Comparison of ENCODE assay signal across 21 cellular contexts in the genomic region with DNA sequence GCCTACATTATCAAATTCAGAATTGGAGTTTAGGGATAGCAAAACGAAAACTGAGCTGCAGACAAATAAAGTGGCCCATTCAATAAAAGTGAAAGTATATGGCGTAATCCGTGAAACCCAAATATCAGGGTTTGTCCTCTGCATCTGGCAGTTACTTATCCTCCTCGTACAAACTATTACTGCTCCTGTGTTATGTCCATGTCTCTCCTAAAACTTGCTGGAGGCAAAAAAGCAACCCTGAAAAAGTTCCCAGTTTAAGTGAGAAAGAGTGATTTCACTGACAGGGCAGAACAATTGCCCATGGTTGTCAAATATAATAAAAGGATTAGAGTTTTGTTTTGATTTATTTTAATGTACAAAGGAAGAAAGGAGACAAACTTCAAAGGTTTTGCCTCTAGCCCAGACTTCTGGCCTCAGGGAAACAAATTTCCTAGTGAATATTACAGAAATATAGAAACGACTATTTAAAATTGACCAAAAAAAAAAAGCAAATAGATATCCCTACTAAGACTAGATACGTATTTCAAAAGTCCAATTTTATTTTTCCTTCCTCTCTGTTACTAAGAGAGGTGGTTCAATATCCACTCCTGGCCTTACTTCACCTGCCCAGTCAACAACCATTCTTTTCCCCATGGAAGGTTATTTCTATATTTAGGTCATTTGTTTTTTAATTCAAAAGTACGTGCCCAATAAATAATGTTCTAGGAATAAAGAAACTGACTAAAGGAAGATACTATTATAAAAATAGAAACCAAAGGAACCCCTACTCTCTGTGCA. TPM values are rescaled to one million over a fixed set of nuclear protein-coding genes. Genes with fewer than 3 reads are reported as not detected.
A peak's percentile ranks its signal among the peaks of the same experiment; 100 is the strongest.
DNase-seq lines count a peak whose midpoint lies in the region; ATAC-seq and TF ChIP-seq lines count a peak whose summit lies in the region.
"Had no signal": no experiment of that assay in that cellular context is flagged by ENCODE, and none has a peak within 500 bp of the region (broad histone marks: within the 10 kb centered on the region; RNA-seq: fewer than 3 reads in every experiment).

No MANE protein-coding gene starts in this region.

- no peaks in the 10 kb centered on the region for H3K27me3 ChIP-seq in heart left ventricle
- H3K27me3 ChIP-seq in right lobe of liver = no peaks in the 10 kb centered on the region
- H3K27me3 ChIP-seq in skeletal muscle satellite cell (ENCODE audit: control insufficient read depth, insufficient read depth, low read length) = no peaks in the 10 kb centered on the region
- H3K27me3 ChIP-seq: BE2C had no signal

- no peak overlapping the region for H3K9ac ChIP-seq in skeletal muscle satellite cell (ENCODE audit: low read depth, low read length)

- DNase-seq in heart left ventricle = no peak
- DNase-seq in Right ventricle myocardium inferior (ENCODE audit: missing footprints) = no peak
- no peak for DNase-seq in right lobe of liver
- no peak for DNase-seq in iPS-NIHi7 (ENCODE audit: extremely low spot score)
- no peak for DNase-seq in dedifferentiated amniotic fluid mesenchymal stem cell (ENCODE audit: extremely low spot score)
- DNase-seq: 8988T; BE2C; CD4-positive, CD25-positive, alpha-beta regulatory T cell; COR-L47; HCEC 1CT; KBM-7; NCI-H1105 treated with DMSO at 0.1 percent for 48 hours; NCI-H1694 treated with DMSO at 0.1 percent for 48 hours; NCI-H2107; NCI-H2227 treated with DMSO at 0.1 percent for 48 hours; NCI-H510A treated with DMSO at 0.1 percent for 48 hours; NCI-H774; SHP77 treated with DMSO at 0.1 percent for 48 hours had no signal

- H3K36me3 ChIP-seq in heart left ventricle = peaks cover 0 to 3% (median 0%) of the 10 kb centered on the region in 9 donors
- no peaks in the 10 kb centered on the region for H3K36me3 ChIP-seq in right lobe of liver
- no peaks in the 10 kb centered on the region for H3K36me3 ChIP-seq in skeletal muscle satellite cell (ENCODE audit: insufficient read depth, low read length)

- peaks cover 0 to 75% (median 36%) of the 10 kb centered on the region in 12 donors for H3K4me1 ChIP-seq in heart left ventricle
- peaks cover 0 to 24% (median 0%) of the 10 kb centered on the region in 4 donors for H3K4me1 ChIP-seq in right lobe of liver
- H3K4me1 ChIP-seq in skeletal muscle satellite cell (ENCODE audit: control insufficient read depth, insufficient read depth, low read length) = peaks cover 16% of the 10 kb centered on the region

- ATAC-seq in heart left ventricle (peak in 1 of 4 donors; percentile 41), Right ventricle myocardium inferior (no peak), right lobe of liver (peak; percentile 88 to 91 (median 90)), HG03571 (IDR thresholded peaks at IDR 0.05; ENCODE audit: unreplicated experiment) (no peak)

- no peak for TF ChIP-seq CTCF in heart left ventricle (IDR thresholded peaks at IDR 0.05)
- no peak for TF ChIP-seq CTCF in right lobe of liver (IDR thresholded peaks at IDR 0.05)

- H3K27ac ChIP-seq in heart left ventricle (peak overlapping the region in 11 of 12 donors; percentile 5 to 45 (median 32)), right lobe of liver (peak overlapping the region; percentile 41 to 52 (median 49))

- H3K4me3 ChIP-seq in heart left ventricle (peak overlapping the region in 9 of 12 donors; percentile 0 to 34 (median 12)), right lobe of liver (no peak overlapping the region), skeletal muscle satellite cell (ENCODE audit: low read length) (no peak overlapping the region)

- no peaks in the 10 kb centered on the region for H3K9me3 ChIP-seq in heart left ventricle
- no peaks in the 10 kb centered on the region for H3K9me3 ChIP-seq in right lobe of liver
- H3K9me3 ChIP-seq in skeletal muscle satellite cell (replicated peaks; ENCODE audit: low read length) = no peaks in the 10 kb centered on the region
- H3K9me3 ChIP-seq: BE2C had no signal

- 40 to 55% (median 43%) methylated on average over 7 of the region's 7 CpGs for WGBS in heart left ventricle, 4 donors
- WGBS in right lobe of liver (ENCODE audit: insufficient coverage, low coverage, low lambda C conversion rate, missing lambda C conversion rate) = 15% methylated on average over 7 of the region's 7 CpGs

- no peak for TF ChIP-seq POLR2A in heart left ventricle (IDR thresholded peaks at IDR 0.05)
- no peak for TF ChIP-seq POLR2A in right lobe of liver (IDR thresholded peaks at IDR 0.05)

- H3K4me2 ChIP-seq in skeletal muscle satellite cell (ENCODE audit: low read length) = peak overlapping the region; percentile 51

- intact Hi-C loops in heart left ventricle (cut with DNase I) (loop anchor here in 1 of 10 donors (5.0 kb wide), 1 partner anchor 33 kb away; no protein-coding TSS in a partner anchor), Right ventricle myocardium inferior (cut with DNase I) (loop anchor here (5.0 kb wide), 1 partner anchor 42 kb away; no protein-coding TSS in a partner anchor), right lobe of liver (cut with DNase I) (no loop called here)

TF ChIP-seq in PFSK-1, 5 proteins besides CTCF, POLR2A, EP300 and RAD21:
- TF ChIP-seq POLR2AphosphoS5 (IDR thresholded peaks at IDR 0.05; ENCODE audit: low read depth, low read length) (0 out of 2 replicates have a peak, but pooled peaks have one; percentile 23), SIN3A (IDR thresholded peaks at IDR 0.05; ENCODE audit: borderline replicate concordance, insufficient read depth, low read length) (no peak), TAF1 (IDR thresholded peaks at IDR 0.05; ENCODE audit: borderline replicate concordance, insufficient read depth, low read length) (no peak)
- TF ChIP-seq, protein P1, sequence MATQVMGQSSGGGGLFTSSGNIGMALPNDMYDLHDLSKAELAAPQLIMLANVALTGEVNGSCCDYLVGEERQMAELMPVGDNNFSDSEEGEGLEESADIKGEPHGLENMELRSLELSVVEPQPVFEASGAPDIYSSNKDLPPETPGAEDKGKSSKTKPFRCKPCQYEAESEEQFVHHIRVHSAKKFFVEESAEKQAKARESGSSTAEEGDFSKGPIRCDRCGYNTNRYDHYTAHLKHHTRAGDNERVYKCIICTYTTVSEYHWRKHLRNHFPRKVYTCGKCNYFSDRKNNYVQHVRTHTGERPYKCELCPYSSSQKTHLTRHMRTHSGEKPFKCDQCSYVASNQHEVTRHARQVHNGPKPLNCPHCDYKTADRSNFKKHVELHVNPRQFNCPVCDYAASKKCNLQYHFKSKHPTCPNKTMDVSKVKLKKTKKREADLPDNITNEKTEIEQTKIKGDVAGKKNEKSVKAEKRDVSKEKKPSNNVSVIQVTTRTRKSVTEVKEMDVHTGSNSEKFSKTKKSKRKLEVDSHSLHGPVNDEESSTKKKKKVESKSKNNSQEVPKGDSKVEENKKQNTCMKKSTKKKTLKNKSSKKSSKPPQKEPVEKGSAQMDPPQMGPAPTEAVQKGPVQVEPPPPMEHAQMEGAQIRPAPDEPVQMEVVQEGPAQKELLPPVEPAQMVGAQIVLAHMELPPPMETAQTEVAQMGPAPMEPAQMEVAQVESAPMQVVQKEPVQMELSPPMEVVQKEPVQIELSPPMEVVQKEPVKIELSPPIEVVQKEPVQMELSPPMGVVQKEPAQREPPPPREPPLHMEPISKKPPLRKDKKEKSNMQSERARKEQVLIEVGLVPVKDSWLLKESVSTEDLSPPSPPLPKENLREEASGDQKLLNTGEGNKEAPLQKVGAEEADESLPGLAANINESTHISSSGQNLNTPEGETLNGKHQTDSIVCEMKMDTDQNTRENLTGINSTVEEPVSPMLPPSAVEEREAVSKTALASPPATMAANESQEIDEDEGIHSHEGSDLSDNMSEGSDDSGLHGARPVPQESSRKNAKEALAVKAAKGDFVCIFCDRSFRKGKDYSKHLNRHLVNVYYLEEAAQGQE (IDR thresholded peaks at IDR 0.05; ENCODE audit: insufficient read depth in 1 of 2, low read depth in 2 of 2, low read length in 2 of 2) = no peak

RNA-seq across cellular contexts. Expression of a gene that starts 50.0 kb away (rescaled TPM):
- total RNA-seq in heart left ventricle (100 to 1,000 TPM in 5 of 9 donors, 10 to 100 TPM in 4; 80.9 to 148 (median 116) TPM), Right ventricle myocardium inferior (116 TPM), right lobe of liver (10 to 100 TPM; 23.0 to 45.3 (median 39.6) TPM)
- polyA plus RNA-seq in heart left ventricle = 10 to 100 TPM; 24.5 to 36.3 TPM
- polyA plus RNA-seq in PFSK-1 (2012; ENCODE audit: insufficient read length, low read depth) = 16.6 TPM
- 37.1 and 39.5 TPM in 2 replicates for total RNA-seq in skeletal muscle satellite cell (2012; rRNA removed)
- polyA plus RNA-seq: CD4-positive, CD25-positive, alpha-beta regulatory T cell had no signal

Comparison
In these comparisons a context has a peak if more than half of its experiments do, and no peak if none do; other contexts are left out.
1. ATAC-seq: peak in right lobe of liver (4 of 4); none in Right ventricle myocardium inferior (single experiment) and HG03571 (single experiment).
2. H3K4me3 ChIP-seq: peak in heart left ventricle (9 of 12); none in right lobe of liver (0 of 3) and skeletal muscle satellite cell (single experiment).